Comparison of ENCODE assay signal across 8 cellular contexts in the genomic region with DNA sequence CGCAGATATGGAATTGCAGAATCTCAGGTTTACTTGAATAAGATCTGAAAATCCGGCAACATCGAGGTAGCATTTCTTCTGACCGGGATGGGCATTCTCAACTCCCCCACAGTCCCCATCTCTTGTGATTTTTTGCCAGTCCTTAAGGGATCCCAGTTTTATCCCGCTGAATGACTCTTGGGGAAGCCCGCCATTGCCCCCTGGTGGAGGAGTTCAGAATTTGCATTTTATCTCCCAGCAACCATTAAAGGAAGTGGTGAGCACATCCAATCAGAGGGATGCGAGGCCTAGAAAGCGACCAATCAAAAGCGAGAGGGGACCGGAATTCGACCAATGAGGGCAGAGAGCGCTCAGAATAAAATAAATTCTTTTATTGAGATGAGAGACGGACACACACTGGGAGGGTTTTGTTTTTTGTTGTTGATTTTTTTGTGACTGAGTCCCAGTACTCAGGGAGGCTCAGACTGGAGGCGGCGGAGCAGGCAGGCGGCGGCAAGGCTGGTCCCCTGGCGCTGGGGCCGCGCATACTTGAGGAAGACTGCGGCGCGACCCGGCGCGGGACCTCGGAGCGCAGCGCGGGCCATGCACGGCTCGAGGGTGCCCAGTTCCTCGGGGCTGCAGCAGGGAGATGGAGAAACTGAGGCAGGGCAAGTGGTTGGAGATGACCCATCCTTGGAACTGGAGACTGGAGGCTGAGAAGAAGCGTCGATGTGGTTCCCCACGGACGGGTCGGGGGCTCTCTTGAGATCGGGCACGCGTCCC. TPM values are rescaled to one million over a fixed set of nuclear protein-coding genes. Genes with fewer than 3 reads are reported as not detected.
DNase-seq lines count a peak whose midpoint lies in the region; ATAC-seq and TF ChIP-seq lines count a peak whose summit lies in the region.

No MANE protein-coding gene starts in this region.

- ATAC-seq in GM21723 (IDR thresholded peaks at IDR 0.05; ENCODE audit: unreplicated experiment): no peak

- peaks cover 42% of the 10 kb centered on the region for H3K27me3 ChIP-seq in SJSA1 (replicated peaks)
- no peaks in the 10 kb centered on the region for H3K27me3 ChIP-seq in testis

- no peak for TF ChIP-seq POLR2A in testis (IDR thresholded peaks at IDR 0.05)

- WGBS in testis, 2 donors: 44 to 48% methylated on average over 36 to 41 of the region's 41 CpGs

- H3K9me3 ChIP-seq in SJSA1 (replicated peaks) (peaks cover 7% of the 10 kb centered on the region), testis (no peaks in the 10 kb centered on the region)

- intact Hi-C loops in testis (cut with DNase I; ENCODE audit: low total_unique reads): no loop called here

- H3K4me3 ChIP-seq in SJSA1 (no peak overlapping the region), foreskin fibroblast (ENCODE audit: low read depth in 1 of 2, low read length in 2 of 2) (no peak overlapping the region), testis (peak overlapping the region; percentile 10 to 22)

- H3K36me3 ChIP-seq in SJSA1 (no peaks in the 10 kb centered on the region), testis (ENCODE audit: low read depth, missing control alignments) (no peaks in the 10 kb centered on the region)

- H3K27ac ChIP-seq in SJSA1: no peak overlapping the region
- no peak overlapping the region for H3K27ac ChIP-seq in testis

- peaks cover 22% of the 10 kb centered on the region for H3K4me1 ChIP-seq in SJSA1 (replicated peaks)
- H3K4me1 ChIP-seq in testis: peaks cover 11% of the 10 kb centered on the region

- TF ChIP-seq CTCF in foreskin fibroblast (IDR thresholded peaks at IDR 0.05; ENCODE audit: low read depth, low read length): peak; percentile 81
- peak; percentile 97 to 99 (median 97) for TF ChIP-seq CTCF in testis (IDR thresholded peaks at IDR 0.05)

- DNase-seq in GM04504 (ENCODE audit: low read depth) (peak; percentile 83), NCI-H1048 (lab: John Stamatoyannopoulos, UW) (peak; percentile 76), SJSA1 (ENCODE audit: low read depth in 1 of 2, low spot score in 2 of 2) (peak; percentile 76 to 78), foreskin fibroblast (peak; percentile 82 to 93), occipital lobe (lab: John Stamatoyannopoulos, UW) (peak; percentile 66), testis (peak; percentile 89)
- peak; percentile 49 for DNase-seq in activated effector memory CD4-positive, alpha-beta T cell treated with Interleukin-2 at 50 U/mL for 16 hours

RNA-seq across cellular contexts. Expression of a gene that starts 3.9 kb away (rescaled TPM):
- not detected in 2 replicates for total RNA-seq in SJSA1 (2014; rRNA removed; shearing (Covaris generic))
- total RNA-seq in occipital lobe: 59.0 TPM
- under 1 TPM; 0.50 to 0.71 TPM for total RNA-seq in testis
- 0.30 TPM for polyA plus RNA-seq in testis (ENCODE audit: insufficient read depth, low read depth, low replicate concordance)

RNA-seq across cellular contexts. Expression of a gene that starts 4.5 kb away (rescaled TPM):
- total RNA-seq in SJSA1 (2014; rRNA removed; shearing (Covaris generic)): not detected in 2 replicates
- total RNA-seq in occipital lobe (1.7 TPM), testis (1 to 10 TPM; 1.2 to 2.3 TPM)
- polyA plus RNA-seq in testis (ENCODE audit: insufficient read depth, low read depth, low replicate concordance): 0.74 TPM

RNA-seq across cellular contexts. Expression of a gene that starts 30.8 kb away (rescaled TPM):
- total RNA-seq in SJSA1 (2014; rRNA removed; shearing (Covaris generic)): 6.6 and 7.4 TPM in 2 replicates
- total RNA-seq in occipital lobe (37.4 TPM), testis (10 to 100 TPM; 23.8 to 35.0 TPM)
- 23.1 TPM for polyA plus RNA-seq in testis (ENCODE audit: insufficient read depth, low read depth, low replicate concordance)

Comparison
In these comparisons a context has a peak if more than half of its experiments do, and no peak if none do; other contexts are left out.
1. H3K4me3 ChIP-seq: peak in testis (2 of 2); none in SJSA1 (single experiment) and foreskin fibroblast (0 of 2).
2. RNA of a gene that starts 3.9 kb away (total RNA-seq): 59.0 TPM in occipital lobe (single experiment); 0.50 to 0.71 TPM in testis and not detected in SJSA1; every median in the first group is over 10 times any median in the second.
3. Peak in every context shown above with its lines, with median percentiles within 50 percentile points of each other: DNase-seq.